10 cellular contexts compared by ENCODE assay signal in genomic region chr15:83598031-83598430, GRCh38. TPM values are rescaled to one million over a fixed set of nuclear protein-coding genes. Genes with fewer than 3 reads are reported as not detected.
"Had no signal": no experiment of that assay in that cellular context is flagged by ENCODE, and none has a peak within 500 bp of the region (broad histone marks: within the 10 kb centered on the region; RNA-seq: fewer than 3 reads in every experiment).

No MANE protein-coding gene starts in this region.

- H3K9me3 ChIP-seq: HAP-1 had no signal

- H3K27ac Mint-ChIP-seq: HFFc6, IgD-negative memory B cell had no signal

- H3K27ac ChIP-seq: GM23248, HL-60 had no signal

- H3K27me3 Mint-ChIP-seq: IgD-negative memory B cell had no signal

- H3K4me3 ChIP-seq: GM23248, HAP-1 had no signal

- DNase-seq: GM23248, GOT3, H7, HFFc6 had no signal

- FAIRE-seq: HepG2 had no signal

- H3K4me1 Mint-ChIP-seq: IgD-negative memory B cell had no signal

- H3K4me3 Mint-ChIP-seq: HFFc6, IgD-negative memory B cell had no signal

- ATAC-seq: HCT116, HepG2 had no signal

- H3K9ac ChIP-seq: GM23248 had no signal

- H3K36me3 ChIP-seq: HAP-1 had no signal

- H3K4me1 ChIP-seq: HAP-1 had no signal

- H2AFZ ChIP-seq: GM23248 had no signal

- H3K36me3 Mint-ChIP-seq: IgD-negative memory B cell had no signal

RNA-seq across cellular contexts. Expression of gene ADAMTSL3, which starts 55.9 kb away (rescaled TPM):
- total RNA-seq: GM23248, HFFc6, HT1080 had no signal
- polyA plus RNA-seq: GM23248, IgD-negative memory B cell had no signal
